In the genomic region with DNA sequence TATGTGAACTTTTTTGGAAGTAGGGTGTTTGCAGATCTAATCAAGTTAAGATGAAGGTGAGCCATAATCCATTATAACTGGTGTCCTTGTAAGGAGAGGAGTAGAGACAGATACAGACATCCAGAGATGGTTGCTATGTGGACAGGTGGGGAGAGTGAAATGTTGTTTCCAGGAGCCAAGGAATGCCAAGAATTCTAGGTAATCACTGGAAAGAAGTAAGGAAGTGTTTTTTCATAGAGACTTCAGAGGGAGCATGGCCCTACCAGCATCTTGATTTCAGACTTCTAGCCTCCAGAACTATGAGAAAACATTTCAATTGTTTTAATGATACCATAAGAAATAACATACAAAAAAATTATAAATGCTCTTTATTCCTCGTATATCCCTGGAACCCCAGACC, we compare ENCODE assay signal across 1 cellular context.
TF ChIP-seq lines count a peak whose summit lies in the region.

No MANE protein-coding gene starts in this region.

TF ChIP-seq in GM23338, 12 proteins besides CTCF, POLR2A, EP300 and RAD21 (continued from another document):
- no peak for TF ChIP-seq CREB1 (CRISPR knock-in tag; IDR thresholded peaks at IDR 0.05; ENCODE audit: low read depth)
